ENCODE assay signal across 1 cellular context in genomic region chr16:67312450-67313118, GRCh38.
TF ChIP-seq lines count a peak whose summit lies in the region.

No MANE protein-coding gene starts in this region.

TF ChIP-seq in HepG2, 621 proteins besides CTCF, POLR2A, EP300 and RAD21:
- no peak for TF ChIP-seq NKX3-1 (CRISPR knock-in tag; IDR thresholded peaks at IDR 0.05)
- TF ChIP-seq LBX2 (CRISPR knock-in tag; IDR thresholded peaks at IDR 0.05; ENCODE audit: borderline replicate concordance) = no peak
- TF ChIP-seq ZHX2 (IDR thresholded peaks at IDR 0.05; ENCODE audit: low read depth) = no peak
- TF ChIP-seq ZHX2 (CRISPR knock-in tag; IDR thresholded peaks at IDR 0.05; ENCODE audit: borderline replicate concordance) = no peak
- no peak for TF ChIP-seq ZC3H4 (CRISPR knock-in tag; IDR thresholded peaks at IDR 0.05; ENCODE audit: borderline replicate concordance)
